In genomic region chr5:133025804-133026663, GRCh38 we compare ENCODE assay signal across 8 cellular contexts. TPM values are rescaled to one million over a fixed set of nuclear protein-coding genes. Genes with fewer than 3 reads are reported as not detected.
DNase-seq lines count a peak whose midpoint lies in the region; ATAC-seq and TF ChIP-seq lines count a peak whose summit lies in the region.

TSS of gene ZCCHC10 (minus strand) at chr5:133026549. CDS start at chr5:133026537, 12 bp downstream.

- peak within 1 kb of the TSS; percentile 83 to 96 (median 91) for H3K27ac ChIP-seq in right lobe of liver

- H3K36me3 Mint-ChIP-seq in activated CD4-positive, alpha-beta memory T cell treated with anti-CD3 and anti-CD28 coated beads for 36 hours: peaks cover 3% of the 10 kb centered on the region

- no peaks in the 10 kb centered on the region for H3K9me3 Mint-ChIP-seq in activated CD4-positive, alpha-beta memory T cell treated with anti-CD3 and anti-CD28 coated beads for 36 hours

- DNase-seq in CD1c-positive myeloid dendritic cell (ENCODE audit: extremely low spot score) (peak; percentile 96), HK-2 (ENCODE audit: unreplicated experiment) (peak; percentile 80), NCI-H82 treated with DMSO at 0.1 percent for 48 hours (lab: John Stamatoyannopoulos, UW; ENCODE audit: unreplicated experiment) (peak; percentile 78), dermis microvascular lymphatic vessel endothelial cell (ENCODE audit: low read depth in 2 of 2) (peak in 1 of 2 donors; percentile 94), right lobe of liver (peak; percentile 94)
- peak; percentile 95 for DNase-seq in activated CD4-positive, alpha-beta memory T cell treated with anti-CD3 and anti-CD28 coated beads for 36 hours
- peak; percentile 94 for DNase-seq in stimulated activated CD4-positive, alpha-beta T cell treated with anti-CD3 and anti-CD28 coated beads, Interleukin-4, amount 100 ng/mL, for 24 hours

- H3K27ac Mint-ChIP-seq in activated CD4-positive, alpha-beta memory T cell treated with anti-CD3 and anti-CD28 coated beads for 36 hours: peak within 1 kb of the TSS; percentile 83

- H3K9me3 ChIP-seq in right lobe of liver: no peaks in the 10 kb centered on the region

- no peaks in the 10 kb centered on the region for H3K27me3 Mint-ChIP-seq in activated CD4-positive, alpha-beta memory T cell treated with anti-CD3 and anti-CD28 coated beads for 36 hours

- peak; percentile 75 for TF ChIP-seq POLR2A in right lobe of liver (IDR thresholded peaks at IDR 0.05)

- H3K4me1 Mint-ChIP-seq in activated CD4-positive, alpha-beta memory T cell treated with anti-CD3 and anti-CD28 coated beads for 36 hours (ENCODE audit: low read depth): peaks cover 15% of the 10 kb centered on the region

- TF ChIP-seq CTCF in right lobe of liver (IDR thresholded peaks at IDR 0.05): no peak

- POLR2A ChIA-PET in activated CD4-positive, alpha-beta memory T cell treated with anti-CD3 and anti-CD28 coated beads for 36 hours (lab: Charles Lee): interaction anchor here (1.0 to 3.7 kb wide), 3 partner anchors 25 to 79 kb away, joined by 3 to 21 read pairs (median 4); partner anchors contain the start of genes AFF4 and HSPA4

- CTCF ChIA-PET in activated CD4-positive, alpha-beta memory T cell treated with anti-CD3 and anti-CD28 coated beads for 36 hours (lab: Charles Lee): no interaction called here

- WGBS in right lobe of liver (ENCODE audit: insufficient coverage, low coverage, low lambda C conversion rate, missing lambda C conversion rate): under 1% methylated on average over 33 of the region's 53 CpGs

- H3K4me3 ChIP-seq in right lobe of liver: peak within 1 kb of the TSS; percentile 82 to 97 (median 92)

- intact Hi-C loops in activated CD4-positive, alpha-beta memory T cell treated with anti-CD3 and anti-CD28 coated beads for 36 hours (cut with micrococcal nuclease): loop anchor here (1.0 to 2.0 kb wide), 3 partner anchors 25 to 159 kb away; partner anchors contain the start of genes AFF4, GDF9 and UQCRQ
- intact Hi-C loops in right lobe of liver (cut with DNase I): no loop called here

- H3K4me1 ChIP-seq in right lobe of liver: peaks cover 0 to 25% (median 0%) of the 10 kb centered on the region in 4 donors

- no peaks in the 10 kb centered on the region for H3K27me3 ChIP-seq in right lobe of liver

- ATAC-seq in GM19452 (IDR thresholded peaks at IDR 0.05; ENCODE audit: unreplicated experiment) (peak; percentile 97), right lobe of liver (peak; percentile 98 to 100 (median 99))

- H3K36me3 ChIP-seq in right lobe of liver: no peaks in the 10 kb centered on the region

- peak within 1 kb of the TSS; percentile 79 for H3K4me3 Mint-ChIP-seq in activated CD4-positive, alpha-beta memory T cell treated with anti-CD3 and anti-CD28 coated beads for 36 hours

RNA-seq across cellular contexts. Expression of gene ZCCHC10, which starts in this region (rescaled TPM):
- 10 to 100 TPM; 22.6 to 25.5 TPM for total RNA-seq in activated CD4-positive, alpha-beta memory T cell treated with anti-CD3 and anti-CD28 coated beads for 36 hours
- 12.3 and 15.2 TPM in 2 replicates for total RNA-seq in dermis microvascular lymphatic vessel endothelial cell
- 10 to 100 TPM in 2 of 6 experiments, 1 to 10 TPM in 4; 2.6 to 11.0 (median 9.0) TPM for total RNA-seq in right lobe of liver
